ENCODE assay signal across 8 cellular contexts in the genomic region with DNA sequence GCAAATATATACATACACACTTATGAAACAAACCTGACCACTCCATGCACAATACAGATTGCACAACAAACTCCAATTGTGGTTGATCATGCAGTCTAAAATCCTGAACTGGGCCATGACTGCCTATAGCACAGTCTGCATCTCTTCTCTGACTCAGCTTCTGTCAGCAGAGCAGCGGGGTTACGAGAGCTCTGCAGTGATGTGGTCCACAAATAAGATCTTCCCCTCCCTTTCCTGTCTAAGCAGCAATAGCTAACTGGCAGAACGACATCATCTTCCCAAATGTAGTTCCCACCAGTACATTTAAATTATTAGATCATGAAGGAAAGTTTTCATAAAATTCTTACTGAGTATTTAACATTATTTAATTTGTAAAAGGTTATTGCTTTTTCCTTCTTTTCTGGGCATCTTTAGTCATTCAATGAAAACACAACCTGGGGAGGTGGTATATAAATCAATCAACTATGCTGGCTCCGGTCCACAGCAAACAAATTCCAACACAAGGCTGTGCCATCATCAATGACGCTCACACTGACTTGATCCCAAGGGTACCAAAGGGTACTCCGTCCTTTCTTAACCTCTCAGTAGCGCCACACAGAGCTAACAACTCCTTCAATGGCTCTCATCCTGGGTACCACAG. TPM values are rescaled to one million over a fixed set of nuclear protein-coding genes. Genes with fewer than 3 reads are reported as not detected.
A peak's percentile ranks its signal among the peaks of the same experiment; 100 is the strongest.
DNase-seq lines count a peak whose midpoint lies in the region; ATAC-seq and TF ChIP-seq lines count a peak whose summit lies in the region.

No MANE protein-coding gene starts in this region.

- H3K27ac ChIP-seq in CD4-positive, alpha-beta T cell (ENCODE audit: low read depth, low read length), result no peak overlapping the region

- no peaks in the 10 kb centered on the region for H3K9me3 ChIP-seq in CD4-positive, alpha-beta T cell (ENCODE audit: control insufficient read depth, low read length)

- H3K36me3 Mint-ChIP-seq in CD4-positive, alpha-beta T cell (ENCODE audit: low read depth), result no peaks in the 10 kb centered on the region
- H3K36me3 Mint-ChIP-seq in stimulated activated naive B cell treated with anti-CD40 and anti-IgM and Interleukin-4, amounts not matched to agents 10 μg/mL and 1 μg/mL and 100 μg/mL, for 72 hours, result no peaks in the 10 kb centered on the region

- POLR2A ChIA-PET in CD4-positive, alpha-beta T cell (lab: Charles Lee), result interaction anchor here (0.6 to 1.0 kb wide), 2 partner anchors 16 to 409 kb away, joined by 3 to 6 read pairs; a partner anchor contains a TSS

- ATAC-seq in CD4-positive, alpha-beta T cell (ENCODE audit: poor library complexity), result peak; percentile 93
- ATAC-seq in GM21423 (IDR thresholded peaks at IDR 0.05; ENCODE audit: unreplicated experiment), result peak; percentile 66
- ATAC-seq in stimulated activated naive B cell treated with anti-CD40 and anti-IgM and Interleukin-4, amounts not matched to agents 10 μg/mL and 1 μg/mL and 100 μg/mL, for 72 hours (replicated peaks), result no peak

- DNase-seq in CD4-positive, alpha-beta T cell, result peak in 2 of 10 experiments; percentile 14 to 25
- DNase-seq in NCI-H69 (lab: John Stamatoyannopoulos, UW) (peak; percentile 56), astrocyte of the hippocampus (ENCODE audit: low read depth, low spot score) (peak; percentile 83), lung microvascular endothelial cell (ENCODE audit: low read depth in 2 of 2) (peak; percentile 71 to 90), GM10266 (ENCODE audit: extremely low spot score) (no peak), NCI-H2107 (lab: John Stamatoyannopoulos, UW) (no peak)
- no peak for DNase-seq in stimulated activated naive B cell treated with anti-CD40 and anti-IgM and Interleukin-4, amounts not matched to agents 10 μg/mL and 1 μg/mL and 100 μg/mL, for 72 hours

- no peaks in the 10 kb centered on the region for H3K27me3 Mint-ChIP-seq in CD4-positive, alpha-beta T cell
- H3K27me3 Mint-ChIP-seq in stimulated activated naive B cell treated with anti-CD40 and anti-IgM and Interleukin-4, amounts not matched to agents 10 μg/mL and 1 μg/mL and 100 μg/mL, for 72 hours, result peaks cover 4% of the 10 kb centered on the region in 2 donors

- no peaks in the 10 kb centered on the region for H3K9me3 Mint-ChIP-seq in CD4-positive, alpha-beta T cell
- no peaks in the 10 kb centered on the region for H3K9me3 Mint-ChIP-seq in stimulated activated naive B cell treated with anti-CD40 and anti-IgM and Interleukin-4, amounts not matched to agents 10 μg/mL and 1 μg/mL and 100 μg/mL, for 72 hours

- intact Hi-C loops in CD4-positive, alpha-beta T cell (cut with DNase I, micrococcal nuclease), result no loop called here

- CTCF ChIA-PET in CD4-positive, alpha-beta T cell (lab: Charles Lee), result no interaction called here

- TF ChIP-seq CTCF in CD4-positive, alpha-beta T cell (IDR thresholded peaks at IDR 0.05), result no peak
- no peak for TF ChIP-seq CTCF in GM10266 (IDR thresholded peaks at IDR 0.05; ENCODE audit: control insufficient read depth, insufficient read depth, low read depth, missing control alignments)

- no peaks in the 10 kb centered on the region for H3K27me3 ChIP-seq in CD4-positive, alpha-beta T cell (ENCODE audit: control insufficient read depth, insufficient read depth, low read length)

- peaks cover 5% of the 10 kb centered on the region for H3K4me1 Mint-ChIP-seq in CD4-positive, alpha-beta T cell (ENCODE audit: low read depth)
- H3K4me1 Mint-ChIP-seq in stimulated activated naive B cell treated with anti-CD40 and anti-IgM and Interleukin-4, amounts not matched to agents 10 μg/mL and 1 μg/mL and 100 μg/mL, for 72 hours, result no peaks in the 10 kb centered on the region

- no peak overlapping the region for H3K4me3 Mint-ChIP-seq in CD4-positive, alpha-beta T cell
- no peak overlapping the region for H3K4me3 Mint-ChIP-seq in stimulated activated naive B cell treated with anti-CD40 and anti-IgM and Interleukin-4, amounts not matched to agents 10 μg/mL and 1 μg/mL and 100 μg/mL, for 72 hours

- H3K27ac Mint-ChIP-seq in CD4-positive, alpha-beta T cell, result no peak overlapping the region
- no peak overlapping the region for H3K27ac Mint-ChIP-seq in stimulated activated naive B cell treated with anti-CD40 and anti-IgM and Interleukin-4, amounts not matched to agents 10 μg/mL and 1 μg/mL and 100 μg/mL, for 72 hours

RNA-seq across cellular contexts. Expression of a gene that starts 17.1 kb away (rescaled TPM):
- total RNA-seq in CD4-positive, alpha-beta T cell, result 10 to 100 TPM; 38.4 to 43.4 TPM
- total RNA-seq in lung microvascular endothelial cell, result 60.6 and 109 TPM in 2 replicates

Comparison
In these comparisons a context has a peak if more than half of its experiments do, and no peak if none do; other contexts are left out.
1. ATAC-seq: peak in CD4-positive, alpha-beta T cell (single experiment) and GM21423 (single experiment); none in stimulated activated naive B cell treated with anti-CD40 and anti-IgM and Interleukin-4, amounts not matched to agents 10 μg/mL and 1 μg/mL and 100 μg/mL, for 72 hours (0 of 2).
2. DNase-seq: peak in NCI-H69 (single experiment), astrocyte of the hippocampus (single experiment) and lung microvascular endothelial cell (2 of 2); none in GM10266 (single experiment), stimulated activated naive B cell treated with anti-CD40 and anti-IgM and Interleukin-4, amounts not matched to agents 10 μg/mL and 1 μg/mL and 100 μg/mL, for 72 hours (single experiment) and NCI-H2107 (single experiment).